ENCODE assay signal across 22 cellular contexts in the genomic region with DNA sequence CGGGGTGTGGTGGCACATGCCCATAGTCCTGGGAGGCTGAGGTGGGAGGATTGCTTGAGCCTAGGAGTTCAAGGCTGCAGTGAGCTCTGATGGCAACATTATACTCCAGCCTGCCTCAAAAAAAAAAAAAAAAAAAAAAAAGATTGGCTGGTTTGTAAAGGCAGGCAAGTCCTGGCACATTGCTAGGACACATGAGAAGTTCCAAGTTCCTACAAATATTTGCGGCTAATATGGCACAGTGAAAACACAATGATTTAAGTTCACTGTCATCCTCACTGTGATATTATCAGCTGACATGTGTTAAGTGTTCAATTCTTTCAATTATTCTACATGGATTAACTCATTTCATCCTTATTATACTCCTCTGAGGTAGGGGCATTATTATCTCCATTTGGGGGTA. TPM values are rescaled to one million over a fixed set of nuclear protein-coding genes. Genes with fewer than 3 reads are reported as not detected.
DNase-seq lines count a peak whose midpoint lies in the region; ATAC-seq, FAIRE-seq and TF ChIP-seq lines count a peak whose summit lies in the region.
"Had no signal": no experiment of that assay in that cellular context is flagged by ENCODE, and none has a peak within 500 bp of the region (broad histone marks: within the 10 kb centered on the region; RNA-seq: fewer than 3 reads in every experiment).

No MANE protein-coding gene starts in this region.

- ATAC-seq in CD4-positive, CD25-positive, alpha-beta regulatory T cell (ENCODE audit: low read depth in 2 of 2), result no peak
- ATAC-seq in memory B cell (ENCODE audit: low read depth), result no peak
- ATAC-seq: GM23338 had no signal

- H3K27ac Mint-ChIP-seq in CD4-positive, CD25-positive, alpha-beta regulatory T cell, result peak overlapping the region; percentile 44 to 64 (median 62)
- peak overlapping the region; percentile 45 for H3K27ac Mint-ChIP-seq in memory B cell
- H3K27ac Mint-ChIP-seq: GM23338 had no signal

- H3K9me3 ChIP-seq in CD4-positive, CD25-positive, alpha-beta regulatory T cell (ENCODE audit: control insufficient read depth in 2 of 2, low read length in 2 of 2), result no peaks in the 10 kb centered on the region
- H3K9me3 ChIP-seq in MG63, result no peaks in the 10 kb centered on the region

- H3K36me3 ChIP-seq in CD4-positive, CD25-positive, alpha-beta regulatory T cell (ENCODE audit: control insufficient read depth, insufficient read depth, low read length), result peaks cover 70% of the 10 kb centered on the region
- H3K36me3 ChIP-seq in bronchial epithelial cell (ENCODE audit: control insufficient read depth, insufficient read depth, low read length) (peaks cover 4% of the 10 kb centered on the region), MG63 (no peaks in the 10 kb centered on the region)

- peaks cover 42% of the 10 kb centered on the region for H3K36me3 Mint-ChIP-seq in CD4-positive, CD25-positive, alpha-beta regulatory T cell
- peaks cover 35% of the 10 kb centered on the region for H3K36me3 Mint-ChIP-seq in memory B cell

- no peaks in the 10 kb centered on the region for H3K27me3 ChIP-seq in CD4-positive, CD25-positive, alpha-beta regulatory T cell (ENCODE audit: control insufficient read depth, insufficient read depth, low read length)
- H3K27me3 ChIP-seq in bronchial epithelial cell (ENCODE audit: control insufficient read depth, insufficient read depth, low read length) (no peaks in the 10 kb centered on the region), MG63 (no peaks in the 10 kb centered on the region)

- H3K4me3 ChIP-seq in AG10803 (ENCODE audit: low read length) (no peak overlapping the region), bronchial epithelial cell (ENCODE audit: low read depth, low read length) (no peak overlapping the region), MG63 (no peak overlapping the region)
- H3K4me3 ChIP-seq in CD4-positive, CD25-positive, alpha-beta regulatory T cell (ENCODE audit: low read depth, low read length), result no peak overlapping the region
- H3K4me3 ChIP-seq: GM23338 had no signal

- TF ChIP-seq CTCF in AG10803 (conservative IDR thresholded peaks at IDR 0.05; ENCODE audit: low read length) (no peak), bronchial epithelial cell (IDR thresholded peaks at IDR 0.05; ENCODE audit: insufficient read depth, low read length, severe bottlenecking) (no peak)

- no peaks in the 10 kb centered on the region for H3K27me3 Mint-ChIP-seq in CD4-positive, CD25-positive, alpha-beta regulatory T cell
- no peaks in the 10 kb centered on the region for H3K27me3 Mint-ChIP-seq in memory B cell
- H3K27me3 Mint-ChIP-seq: CD4-positive, alpha-beta memory T cell had no signal

- peaks cover 0 to 1% (median 0%) of the 10 kb centered on the region in 7 donors for H3K9me3 Mint-ChIP-seq in CD4-positive, CD25-positive, alpha-beta regulatory T cell
- no peaks in the 10 kb centered on the region for H3K9me3 Mint-ChIP-seq in memory B cell
- H3K9me3 Mint-ChIP-seq: CD4-positive, alpha-beta memory T cell; GM23338 had no signal

- H3K4me3 Mint-ChIP-seq in CD4-positive, CD25-positive, alpha-beta regulatory T cell, result no peak overlapping the region
- H3K4me3 Mint-ChIP-seq in memory B cell, result no peak overlapping the region
- H3K4me3 Mint-ChIP-seq: CD4-positive, alpha-beta memory T cell; GM23338 had no signal

- DNase-seq in AG10803 (ENCODE audit: low read depth) (peak; percentile 33), bronchial epithelial cell (ENCODE audit: low read depth) (peak; percentile 35), memory B cell (ENCODE audit: low spot score in 2 of 2) (no peak), MG63 (no peak), SK-N-DZ (ENCODE audit: low spot score) (no peak), NCI-H2081 treated with DMSO at 0.1 percent for 48 hours (lab: John Stamatoyannopoulos, UW) (no peak)
- no peak for DNase-seq in CD4-positive, CD25-positive, alpha-beta regulatory T cell
- DNase-seq: ACHN; AML-193; CD4-positive, alpha-beta memory T cell; DMS153; DMS79; GF-D8; HCEC 1CT had no signal

- peaks cover 0 to 4% (median under 1%) of the 10 kb centered on the region in 4 donors for H3K4me1 Mint-ChIP-seq in CD4-positive, CD25-positive, alpha-beta regulatory T cell
- peaks cover 5% of the 10 kb centered on the region for H3K4me1 Mint-ChIP-seq in memory B cell
- H3K4me1 Mint-ChIP-seq: CD4-positive, alpha-beta memory T cell; GM23338 had no signal

- FAIRE-seq in bronchial epithelial cell (lab: Jason Lieb, UNC), result no peak
- FAIRE-seq: A204.1, H54 had no signal

- H3K27ac ChIP-seq in CD4-positive, CD25-positive, alpha-beta regulatory T cell (ENCODE audit: insufficient read depth, low read length, poor library complexity, severe bottlenecking), result no peak overlapping the region
- H3K27ac ChIP-seq: C4-2B, HL-60 had no signal

- H3K4me1 ChIP-seq in CD4-positive, CD25-positive, alpha-beta regulatory T cell (ENCODE audit: control insufficient read depth, insufficient read depth, low read length, poor library complexity, severe bottlenecking), result no peaks in the 10 kb centered on the region

RNA-seq across cellular contexts. Expression of a gene that starts 20.1 kb away (rescaled TPM):
- 10.7 TPM for total RNA-seq in CD4-positive, CD25-positive, alpha-beta regulatory T cell
- 10 to 100 TPM in 1 of 4 donors, 1 to 10 TPM in 3; 6.5 to 10.1 (median 8.0) TPM for polyA plus RNA-seq in CD4-positive, CD25-positive, alpha-beta regulatory T cell
- total RNA-seq in bronchial epithelial cell, result 4.6 and 4.7 TPM in 2 replicates
- 4.5 and 11.1 TPM in 2 replicates for total RNA-seq in MG63 (2014; rRNA removed; shearing (Covaris generic); ENCODE audit: low replicate concordance)
- 5.3 and 5.4 TPM in 2 replicates for polyA plus RNA-seq in SK-N-DZ (2014; cell fraction: cytosol; rRNA removed)
- polyA plus RNA-seq in SK-N-DZ (2014; cell fraction: nucleus; rRNA removed), result 2.4 and 7.1 TPM in 2 replicates

RNA-seq across cellular contexts. Expression of a gene that starts 26.4 kb away (rescaled TPM):
- total RNA-seq in CD4-positive, CD25-positive, alpha-beta regulatory T cell, result not detected
- polyA plus RNA-seq in CD4-positive, CD25-positive, alpha-beta regulatory T cell, result not detected
- total RNA-seq in bronchial epithelial cell, result not detected in 2 replicates
- total RNA-seq in MG63 (2014; rRNA removed; shearing (Covaris generic); ENCODE audit: low replicate concordance), result not detected in 2 replicates
- polyA plus RNA-seq in SK-N-DZ (2014; cell fraction: cytosol; rRNA removed), result not detected in 2 replicates
- polyA plus RNA-seq in SK-N-DZ (2014; cell fraction: nucleus; rRNA removed), result not detected in 2 replicates
- total RNA-seq: CD4-positive, alpha-beta memory T cell; Daoy; GM23338; HT1080 had no signal
- polyA plus RNA-seq: BJ; CD4-positive, alpha-beta memory T cell; GM23338 had no signal

RNA-seq across cellular contexts. Expression of a gene that starts 43.6 kb away (rescaled TPM):
- 111 TPM for total RNA-seq in CD4-positive, CD25-positive, alpha-beta regulatory T cell
- 100 to 1,000 TPM; 313 to 357 (median 335) TPM for polyA plus RNA-seq in CD4-positive, CD25-positive, alpha-beta regulatory T cell
- total RNA-seq in bronchial epithelial cell, result 279 and 345 TPM in 2 replicates
- 62.6 and 103 TPM in 2 replicates for total RNA-seq in MG63 (2014; rRNA removed; shearing (Covaris generic); ENCODE audit: low replicate concordance)
- polyA plus RNA-seq in SK-N-DZ (2014; cell fraction: cytosol; rRNA removed), result 290 TPM in 2 replicates
- polyA plus RNA-seq in SK-N-DZ (2014; cell fraction: nucleus; rRNA removed), result 198 and 209 TPM in 2 replicates

RNA-seq across cellular contexts. Expression of a gene that starts 50.8 kb away (rescaled TPM):
- total RNA-seq in CD4-positive, CD25-positive, alpha-beta regulatory T cell, result not detected
- polyA plus RNA-seq in CD4-positive, CD25-positive, alpha-beta regulatory T cell, result not detected
- total RNA-seq in bronchial epithelial cell, result not detected in 2 replicates
- total RNA-seq in MG63 (2014; rRNA removed; shearing (Covaris generic); ENCODE audit: low replicate concordance), result not detected in 2 replicates
- not detected in 2 replicates for polyA plus RNA-seq in SK-N-DZ (2014; cell fraction: cytosol; rRNA removed)
- polyA plus RNA-seq in SK-N-DZ (2014; cell fraction: nucleus; rRNA removed), result not detected in 2 replicates
- total RNA-seq: CD4-positive, alpha-beta memory T cell; Daoy; GM23338 had no signal
- polyA plus RNA-seq: BJ, GM23338 had no signal

Comparison
In these comparisons a context has a peak if more than half of its experiments do, and no peak if none do; other contexts are left out.
1. DNase-seq: peak in AG10803 (single experiment) and bronchial epithelial cell (single experiment); none in CD4-positive, CD25-positive, alpha-beta regulatory T cell (0 of 3), memory B cell (0 of 2), MG63 (single experiment), SK-N-DZ (single experiment) and NCI-H2081 treated with DMSO at 0.1 percent for 48 hours (single experiment).